8 cellular contexts compared by ENCODE assay signal in genomic region chr2:99490088-99491065, GRCh38. TPM values are rescaled to one million over a fixed set of nuclear protein-coding genes. Genes with fewer than 3 reads are reported as not detected.
DNase-seq lines count a peak whose midpoint lies in the region; ATAC-seq and TF ChIP-seq lines count a peak whose summit lies in the region.

No MANE protein-coding gene starts in this region.

- no peaks in the 10 kb centered on the region for H3K27me3 ChIP-seq in testis

- peak overlapping the region; percentile 88 to 99 for H3K27ac ChIP-seq in testis

- H3K36me3 ChIP-seq in testis (ENCODE audit: low read depth, missing control alignments): no peaks in the 10 kb centered on the region

- intact Hi-C loops in testis (cut with DNase I; ENCODE audit: low total_unique reads): no loop called here

- H3K4me3 ChIP-seq in testis: peak overlapping the region; percentile 77 to 96

- peak overlapping the region; percentile 88 for H3K4me3 Mint-ChIP-seq in activated naive CD8-positive, alpha-beta T cell treated with anti-CD3 and anti-CD28 coated beads for 36 hours
- peak overlapping the region; percentile 85 for H3K4me3 Mint-ChIP-seq in glutamatergic neuron (ENCODE audit: unreplicated experiment)

- H3K27ac Mint-ChIP-seq in activated naive CD8-positive, alpha-beta T cell treated with anti-CD3 and anti-CD28 coated beads for 36 hours: peak overlapping the region; percentile 94
- peak overlapping the region; percentile 85 for H3K27ac Mint-ChIP-seq in glutamatergic neuron (ENCODE audit: unreplicated experiment)

- peak; percentile 78 for TF ChIP-seq CTCF in GM10266 (IDR thresholded peaks at IDR 0.05; ENCODE audit: control insufficient read depth, insufficient read depth, low read depth, missing control alignments)
- peak; percentile 88 for TF ChIP-seq CTCF in glutamatergic neuron (IDR thresholded peaks at IDR 0.05; ENCODE audit: partially characterized antibody, unreplicated experiment)
- TF ChIP-seq CTCF in omental fat pad (IDR thresholded peaks at IDR 0.05): peak in 2 of 3 donors; percentile 31 to 87
- peak; percentile 62 to 92 (median 85) for TF ChIP-seq CTCF in testis (IDR thresholded peaks at IDR 0.05)

- H3K9me3 ChIP-seq in testis: no peaks in the 10 kb centered on the region

- peaks cover 21% of the 10 kb centered on the region for H3K36me3 Mint-ChIP-seq in activated naive CD8-positive, alpha-beta T cell treated with anti-CD3 and anti-CD28 coated beads for 36 hours
- no peaks in the 10 kb centered on the region for H3K36me3 Mint-ChIP-seq in glutamatergic neuron (ENCODE audit: unreplicated experiment)

- peaks cover 18% of the 10 kb centered on the region for H3K4me1 ChIP-seq in testis

- peak; percentile 97 for DNase-seq in GM10266 (ENCODE audit: extremely low spot score)
- DNase-seq in NCI-H1092 (lab: John Stamatoyannopoulos, UW): peak; percentile 89
- DNase-seq in activated naive CD8-positive, alpha-beta T cell treated with anti-CD3 and anti-CD28 coated beads for 36 hours: peak; percentile 95
- DNase-seq in glutamatergic neuron: peak; percentile 97
- peak; percentile 63 for DNase-seq in omental fat pad (ENCODE audit: low spot score)
- peak; percentile 93 for DNase-seq in testis

- peaks cover 35% of the 10 kb centered on the region for H3K4me1 Mint-ChIP-seq in activated naive CD8-positive, alpha-beta T cell treated with anti-CD3 and anti-CD28 coated beads for 36 hours
- peaks cover 6% of the 10 kb centered on the region for H3K4me1 Mint-ChIP-seq in glutamatergic neuron (ENCODE audit: low read depth, unreplicated experiment)

- WGBS in testis, 2 donors: 1 to 2% methylated on average over 32 to 73 of the region's 81 CpGs

- H3K27me3 Mint-ChIP-seq in activated naive CD8-positive, alpha-beta T cell treated with anti-CD3 and anti-CD28 coated beads for 36 hours: no peaks in the 10 kb centered on the region
- peaks cover 5% of the 10 kb centered on the region for H3K27me3 Mint-ChIP-seq in glutamatergic neuron (ENCODE audit: unreplicated experiment)

- ATAC-seq in HG02623 (IDR thresholded peaks at IDR 0.05; ENCODE audit: unreplicated experiment) (peak; percentile 71), SK-N-SH treated with all-trans-retinoic acid at 6 μM for 48 hours (peak; percentile 93), omental fat pad (ENCODE audit: low FRiP score) (peak; percentile 96)

- TF ChIP-seq POLR2A in testis (IDR thresholded peaks at IDR 0.05): no peak

- no peaks in the 10 kb centered on the region for H3K9me3 Mint-ChIP-seq in activated naive CD8-positive, alpha-beta T cell treated with anti-CD3 and anti-CD28 coated beads for 36 hours
- H3K9me3 Mint-ChIP-seq in glutamatergic neuron (ENCODE audit: unreplicated experiment): peaks cover 8% of the 10 kb centered on the region

TF ChIP-seq in SK-N-SH treated with all-trans-retinoic acid at 6 μM for 48 hours, 23 proteins besides CTCF, POLR2A, EP300 and RAD21:
- TF ChIP-seq, protein P1, sequence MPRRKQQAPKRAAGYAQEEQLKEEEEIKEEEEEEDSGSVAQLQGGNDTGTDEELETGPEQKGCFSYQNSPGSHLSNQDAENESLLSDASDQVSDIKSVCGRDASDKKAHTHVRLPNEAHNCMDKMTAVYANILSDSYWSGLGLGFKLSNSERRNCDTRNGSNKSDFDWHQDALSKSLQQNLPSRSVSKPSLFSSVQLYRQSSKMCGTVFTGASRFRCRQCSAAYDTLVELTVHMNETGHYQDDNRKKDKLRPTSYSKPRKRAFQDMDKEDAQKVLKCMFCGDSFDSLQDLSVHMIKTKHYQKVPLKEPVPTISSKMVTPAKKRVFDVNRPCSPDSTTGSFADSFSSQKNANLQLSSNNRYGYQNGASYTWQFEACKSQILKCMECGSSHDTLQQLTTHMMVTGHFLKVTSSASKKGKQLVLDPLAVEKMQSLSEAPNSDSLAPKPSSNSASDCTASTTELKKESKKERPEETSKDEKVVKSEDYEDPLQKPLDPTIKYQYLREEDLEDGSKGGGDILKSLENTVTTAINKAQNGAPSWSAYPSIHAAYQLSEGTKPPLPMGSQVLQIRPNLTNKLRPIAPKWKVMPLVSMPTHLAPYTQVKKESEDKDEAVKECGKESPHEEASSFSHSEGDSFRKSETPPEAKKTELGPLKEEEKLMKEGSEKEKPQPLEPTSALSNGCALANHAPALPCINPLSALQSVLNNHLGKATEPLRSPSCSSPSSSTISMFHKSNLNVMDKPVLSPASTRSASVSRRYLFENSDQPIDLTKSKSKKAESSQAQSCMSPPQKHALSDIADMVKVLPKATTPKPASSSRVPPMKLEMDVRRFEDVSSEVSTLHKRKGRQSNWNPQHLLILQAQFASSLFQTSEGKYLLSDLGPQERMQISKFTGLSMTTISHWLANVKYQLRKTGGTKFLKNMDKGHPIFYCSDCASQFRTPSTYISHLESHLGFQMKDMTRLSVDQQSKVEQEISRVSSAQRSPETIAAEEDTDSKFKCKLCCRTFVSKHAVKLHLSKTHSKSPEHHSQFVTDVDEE (CRISPR knock-in tag; IDR thresholded peaks at IDR 0.05): no peak
- no peak for TF ChIP-seq RARB (CRISPR knock-in tag; IDR thresholded peaks at IDR 0.05)
- no peak for TF ChIP-seq CREB5 (CRISPR knock-in tag; IDR thresholded peaks at IDR 0.05; ENCODE audit: low read depth)
- TF ChIP-seq ZFP3 (CRISPR knock-in tag; IDR thresholded peaks at IDR 0.05): no peak
- TF ChIP-seq ZNF565 (CRISPR knock-in tag; conservative IDR thresholded peaks at IDR 0.05; ENCODE audit: low read depth): no peak
- TF ChIP-seq, protein P2, sequence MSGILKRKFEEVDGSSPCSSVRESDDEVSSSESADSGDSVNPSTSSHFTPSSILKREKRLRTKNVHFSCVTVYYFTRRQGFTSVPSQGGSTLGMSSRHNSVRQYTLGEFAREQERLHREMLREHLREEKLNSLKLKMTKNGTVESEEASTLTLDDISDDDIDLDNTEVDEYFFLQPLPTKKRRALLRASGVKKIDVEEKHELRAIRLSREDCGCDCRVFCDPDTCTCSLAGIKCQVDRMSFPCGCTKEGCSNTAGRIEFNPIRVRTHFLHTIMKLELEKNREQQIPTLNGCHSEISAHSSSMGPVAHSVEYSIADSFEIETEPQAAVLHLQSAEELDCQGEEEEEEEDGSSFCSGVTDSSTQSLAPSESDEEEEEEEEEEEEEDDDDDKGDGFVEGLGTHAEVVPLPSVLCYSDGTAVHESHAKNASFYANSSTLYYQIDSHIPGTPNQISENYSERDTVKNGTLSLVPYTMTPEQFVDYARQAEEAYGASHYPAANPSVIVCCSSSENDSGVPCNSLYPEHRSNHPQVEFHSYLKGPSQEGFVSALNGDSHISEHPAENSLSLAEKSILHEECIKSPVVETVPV (CRISPR knock-in tag; IDR thresholded peaks at IDR 0.05): no peak

RNA-seq across cellular contexts. Expression of gene REV1, which starts 0.6 kb away (rescaled TPM):
- total RNA-seq in activated naive CD8-positive, alpha-beta T cell treated with anti-CD3 and anti-CD28 coated beads for 36 hours: 10 to 100 TPM; 34.3 to 35.2 TPM
- total RNA-seq in glutamatergic neuron (ENCODE audit: unreplicated experiment): 39.2 TPM
- total RNA-seq in omental fat pad: 10 to 100 TPM; 33.5 to 76.1 (median 51.5) TPM
- 10 to 100 TPM; 73.5 to 79.5 TPM for total RNA-seq in testis
- 34.9 TPM for polyA plus RNA-seq in testis (ENCODE audit: insufficient read depth, low read depth, low replicate concordance)

Comparison
In these comparisons a context has a peak if more than half of its experiments do, and no peak if none do; other contexts are left out.
1. Peak in every context shown above with its lines: DNase-seq, ATAC-seq, H3K4me3 ChIP-seq and H3K27ac ChIP-seq.